ENCODE assay signal across 9 cellular contexts in the genomic region with DNA sequence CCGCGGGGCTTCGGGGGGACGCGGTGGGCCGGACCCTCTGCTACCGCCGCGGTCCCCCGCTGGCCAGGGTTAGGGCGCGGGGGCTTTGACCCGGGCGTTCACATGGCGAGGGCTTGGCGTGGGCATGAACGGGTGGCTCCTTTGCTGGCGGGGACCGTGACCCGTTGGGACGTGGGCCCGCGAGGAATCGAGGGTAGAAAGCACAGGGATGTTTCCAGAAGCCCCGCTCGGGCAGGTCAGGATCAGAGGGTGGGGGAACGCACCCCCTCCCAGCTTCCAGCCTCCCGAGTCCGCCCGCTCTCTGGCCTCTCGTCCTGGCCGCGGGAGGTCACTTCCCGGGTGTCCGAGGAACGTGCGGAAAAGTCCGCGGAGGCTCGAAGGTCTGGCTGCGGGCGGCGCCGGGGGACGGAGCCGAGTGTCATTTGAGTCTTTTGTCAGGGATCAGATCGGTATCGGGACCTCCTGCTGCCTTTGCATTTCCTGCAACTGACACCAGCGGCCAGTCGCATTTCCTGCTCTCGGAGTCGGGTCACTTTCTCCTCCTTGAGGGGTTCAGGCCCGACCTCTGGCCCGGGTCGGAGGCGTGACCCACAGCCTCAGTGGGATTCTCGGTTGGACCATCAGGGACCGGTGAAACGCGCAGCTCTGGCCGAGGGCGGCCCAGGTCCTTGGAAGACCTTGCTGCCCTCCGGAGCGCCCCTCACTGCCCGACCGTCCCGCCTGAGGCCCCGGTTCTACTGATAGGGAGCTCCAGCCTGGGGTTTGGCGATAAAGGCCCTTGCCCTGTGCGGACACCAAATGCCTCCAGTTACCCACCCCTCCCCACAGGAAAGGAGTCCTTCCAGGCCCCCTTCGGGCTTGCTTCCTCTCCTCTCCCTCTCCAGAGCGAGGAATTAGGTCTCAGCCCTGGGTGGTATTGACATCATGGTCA. TPM values are rescaled to one million over a fixed set of nuclear protein-coding genes. Genes with fewer than 3 reads are reported as not detected.
A peak's percentile ranks its signal among the peaks of the same experiment; 100 is the strongest.
DNase-seq lines count a peak whose midpoint lies in the region; ATAC-seq and TF ChIP-seq lines count a peak whose summit lies in the region.
"Had no signal": no experiment of that assay in that cellular context is flagged by ENCODE, and none has a peak within 500 bp of the region (broad histone marks: within the 10 kb centered on the region; RNA-seq: fewer than 3 reads in every experiment).

No MANE protein-coding gene starts in this region.

- H3K36me3 Mint-ChIP-seq in HFFc6 (ENCODE audit: low read depth): no peaks in the 10 kb centered on the region
- H3K36me3 Mint-ChIP-seq in central memory CD8-positive, alpha-beta T cell (ENCODE audit: insufficient read depth): peaks cover 2% of the 10 kb centered on the region

- no peaks in the 10 kb centered on the region for H3K4me1 Mint-ChIP-seq in HFFc6 (ENCODE audit: low read depth)
- H3K4me1 Mint-ChIP-seq in central memory CD8-positive, alpha-beta T cell: peaks cover 25% of the 10 kb centered on the region

- no peak overlapping the region for H3K27ac Mint-ChIP-seq in HFFc6
- H3K27ac Mint-ChIP-seq in central memory CD8-positive, alpha-beta T cell (ENCODE audit: low read depth): no peak overlapping the region

- H3K4me3 ChIP-seq in mononuclear cell (ENCODE audit: low read length): peak overlapping the region; percentile 13

- ATAC-seq in central memory CD8-positive, alpha-beta T cell (replicated peaks; ENCODE audit: extremely low read depth, poor library complexity, severe bottlenecking): no peak
- ATAC-seq in HG02623 (IDR thresholded peaks at IDR 0.05; ENCODE audit: unreplicated experiment) (no peak), HG03457 (IDR thresholded peaks at IDR 0.05; ENCODE audit: unreplicated experiment) (no peak)
- ATAC-seq: Panc1 had no signal

- H3K9me3 Mint-ChIP-seq in HFFc6: no peaks in the 10 kb centered on the region
- H3K9me3 Mint-ChIP-seq in central memory CD8-positive, alpha-beta T cell: no peaks in the 10 kb centered on the region

- peaks cover 26% of the 10 kb centered on the region for H3K4me1 ChIP-seq in mononuclear cell (ENCODE audit: insufficient read depth, low read length)

- peaks cover 82% of the 10 kb centered on the region for H3K27me3 ChIP-seq in mononuclear cell (ENCODE audit: insufficient read depth, low read length)

- peaks cover 56% of the 10 kb centered on the region for H3K27me3 Mint-ChIP-seq in HFFc6 (ENCODE audit: insufficient read depth)
- peaks cover 79% of the 10 kb centered on the region for H3K27me3 Mint-ChIP-seq in central memory CD8-positive, alpha-beta T cell

- no peaks in the 10 kb centered on the region for H3K9me3 ChIP-seq in mononuclear cell (ENCODE audit: low read depth, low read length)

- TF ChIP-seq CTCF in HFFc6 (IDR thresholded peaks at IDR 0.05): no peak

- DNase-seq in AG08396 (ENCODE audit: low spot score) (peak; percentile 58), HFFc6 (no peak), cortex of kidney (lab: John Stamatoyannopoulos, UW) (no peak), NCI-H82 treated with DMSO at 0.1 percent for 48 hours (lab: John Stamatoyannopoulos, UW; ENCODE audit: unreplicated experiment) (no peak)
- no peak for DNase-seq in central memory CD8-positive, alpha-beta T cell (ENCODE audit: low spot score in 2 of 2)

- peak overlapping the region; percentile 66 for H3K4me3 Mint-ChIP-seq in HFFc6
- H3K4me3 Mint-ChIP-seq in central memory CD8-positive, alpha-beta T cell: peak overlapping the region; percentile 71

RNA-seq across cellular contexts. Expression of gene WNT3, which starts 0.7 kb away (rescaled TPM):
- total RNA-seq in HFFc6 (2021; fragmentation: NEBNext Ultra II Directional; extraction: Animal tissue kit (Norgen Biotek cat#: 25700)): 1 to 10 TPM; 2.1 to 3.5 (median 3.2) TPM
- total RNA-seq in mononuclear cell: 0.10 TPM

RNA-seq across cellular contexts. Expression of gene WNT9B, which starts 32.2 kb away (rescaled TPM):
- total RNA-seq in HFFc6 (2021; fragmentation: NEBNext Ultra II Directional; extraction: Animal tissue kit (Norgen Biotek cat#: 25700)): not detected
- not detected for total RNA-seq in mononuclear cell
